ENCODE assay signal across 1 cellular context in the genomic region with DNA sequence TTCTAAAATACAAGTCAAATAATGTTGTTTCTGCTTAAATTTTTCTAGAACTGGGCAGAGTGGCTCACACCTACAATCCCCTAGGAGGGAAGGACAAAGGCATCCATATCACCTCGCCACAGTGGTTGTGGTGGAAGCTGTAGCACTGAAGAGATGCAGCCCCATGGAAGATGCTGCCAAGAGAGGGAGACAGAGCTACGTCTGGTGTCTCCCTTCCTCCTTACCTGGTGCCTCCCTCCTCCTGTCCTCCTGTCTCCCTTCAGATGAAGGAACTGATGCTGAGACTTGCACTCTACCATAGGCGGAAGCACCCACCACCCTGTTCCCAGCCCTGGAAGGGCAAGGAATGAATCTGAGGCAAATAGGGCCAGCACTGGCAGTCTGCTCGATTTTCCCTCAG.
TF ChIP-seq lines count a peak whose summit lies in the region.

No MANE protein-coding gene starts in this region.

TF ChIP-seq in SK-N-SH treated with all-trans-retinoic acid at 6 μM for 48 hours, 23 proteins besides CTCF, POLR2A, EP300 and RAD21 (continued from another document):
- TF ChIP-seq, protein P1, sequence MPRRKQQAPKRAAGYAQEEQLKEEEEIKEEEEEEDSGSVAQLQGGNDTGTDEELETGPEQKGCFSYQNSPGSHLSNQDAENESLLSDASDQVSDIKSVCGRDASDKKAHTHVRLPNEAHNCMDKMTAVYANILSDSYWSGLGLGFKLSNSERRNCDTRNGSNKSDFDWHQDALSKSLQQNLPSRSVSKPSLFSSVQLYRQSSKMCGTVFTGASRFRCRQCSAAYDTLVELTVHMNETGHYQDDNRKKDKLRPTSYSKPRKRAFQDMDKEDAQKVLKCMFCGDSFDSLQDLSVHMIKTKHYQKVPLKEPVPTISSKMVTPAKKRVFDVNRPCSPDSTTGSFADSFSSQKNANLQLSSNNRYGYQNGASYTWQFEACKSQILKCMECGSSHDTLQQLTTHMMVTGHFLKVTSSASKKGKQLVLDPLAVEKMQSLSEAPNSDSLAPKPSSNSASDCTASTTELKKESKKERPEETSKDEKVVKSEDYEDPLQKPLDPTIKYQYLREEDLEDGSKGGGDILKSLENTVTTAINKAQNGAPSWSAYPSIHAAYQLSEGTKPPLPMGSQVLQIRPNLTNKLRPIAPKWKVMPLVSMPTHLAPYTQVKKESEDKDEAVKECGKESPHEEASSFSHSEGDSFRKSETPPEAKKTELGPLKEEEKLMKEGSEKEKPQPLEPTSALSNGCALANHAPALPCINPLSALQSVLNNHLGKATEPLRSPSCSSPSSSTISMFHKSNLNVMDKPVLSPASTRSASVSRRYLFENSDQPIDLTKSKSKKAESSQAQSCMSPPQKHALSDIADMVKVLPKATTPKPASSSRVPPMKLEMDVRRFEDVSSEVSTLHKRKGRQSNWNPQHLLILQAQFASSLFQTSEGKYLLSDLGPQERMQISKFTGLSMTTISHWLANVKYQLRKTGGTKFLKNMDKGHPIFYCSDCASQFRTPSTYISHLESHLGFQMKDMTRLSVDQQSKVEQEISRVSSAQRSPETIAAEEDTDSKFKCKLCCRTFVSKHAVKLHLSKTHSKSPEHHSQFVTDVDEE (CRISPR knock-in tag; IDR thresholded peaks at IDR 0.05): no peak
- TF ChIP-seq ZC3H10 (CRISPR knock-in tag; IDR thresholded peaks at IDR 0.05): no peak
- TF ChIP-seq ZNF70 (CRISPR knock-in tag; IDR thresholded peaks at IDR 0.05): no peak
- TF ChIP-seq ZFP30 (CRISPR knock-in tag; IDR thresholded peaks at IDR 0.05): no peak
- no peak for TF ChIP-seq TOX (CRISPR knock-in tag; IDR thresholded peaks at IDR 0.05; ENCODE audit: borderline replicate concordance)
- TF ChIP-seq SNAI2 (CRISPR knock-in tag; IDR thresholded peaks at IDR 0.05): no peak
- no peak for TF ChIP-seq ZNF8 (CRISPR knock-in tag; IDR thresholded peaks at IDR 0.05)
- TF ChIP-seq CSDC2 (CRISPR knock-in tag; IDR thresholded peaks at IDR 0.05): no peak
- no peak for TF ChIP-seq POU6F1 (CRISPR knock-in tag; IDR thresholded peaks at IDR 0.05; ENCODE audit: borderline replicate concordance, low read depth)
- TF ChIP-seq ZNF565 (CRISPR knock-in tag; conservative IDR thresholded peaks at IDR 0.05; ENCODE audit: low read depth): no peak
- TF ChIP-seq TCF4 (CRISPR knock-in tag; IDR thresholded peaks at IDR 0.05; ENCODE audit: borderline replicate concordance): no peak
